ENCODE assay signal across 28 cellular contexts in genomic region chr11:132540586-132540985, GRCh38.
DNase-seq lines count a peak whose midpoint lies in the region; ATAC-seq, FAIRE-seq and TF ChIP-seq lines count a peak whose summit lies in the region.
"Had no signal": no experiment of that assay in that cellular context is flagged by ENCODE, and none has a peak within 500 bp of the region (broad histone marks: within the 10 kb centered on the region; RNA-seq: fewer than 3 reads in every experiment).

No MANE protein-coding gene starts in this region.

- H3K36me3 ChIP-seq in heart left ventricle (no peaks in the 10 kb centered on the region), osteoblast (ENCODE audit: insufficient read depth, low read length) (no peaks in the 10 kb centered on the region)
- H3K36me3 ChIP-seq: lower lobe of right lung had no signal

- no peak for TF ChIP-seq POLR2A in GM12892 (IDR thresholded peaks at IDR 0.05; ENCODE audit: low read depth, low read length)
- TF ChIP-seq POLR2A in heart left ventricle (IDR thresholded peaks at IDR 0.05) = no peak

- intact Hi-C loops in heart left ventricle (cut with DNase I) = no loop called here
- intact Hi-C loops in activated naive CD4-positive, alpha-beta T cell treated with anti-CD3 and anti-CD28 coated beads for 36 hours (cut with micrococcal nuclease) = no loop called here

- no peaks in the 10 kb centered on the region for H3K27me3 ChIP-seq in heart left ventricle
- H3K27me3 ChIP-seq in osteoblast (ENCODE audit: insufficient read depth, low read length) = no peaks in the 10 kb centered on the region

- H3K27ac ChIP-seq in heart left ventricle (no peak overlapping the region), osteoblast (ENCODE audit: low read depth, low read length) (no peak overlapping the region)
- H3K27ac ChIP-seq: lower lobe of right lung had no signal

- no peaks in the 10 kb centered on the region for H3K4me1 Mint-ChIP-seq in activated naive CD4-positive, alpha-beta T cell treated with anti-CD3 and anti-CD28 coated beads for 36 hours (ENCODE audit: low read depth)
- H3K4me1 Mint-ChIP-seq: activated CD8-positive, alpha-beta memory T cell treated with anti-CD3 and anti-CD28 coated beads, Interleukin-2, amount 10 ng/mL, durations not matched to agents 7 days and 5 days; CD14-positive monocyte; stimulated activated naive B cell treated with anti-CD40 and anti-IgM and Interleukin-4, amounts not matched to agents 10 μg/mL and 1 μg/mL and 100 μg/mL, for 72 hours had no signal

- TF ChIP-seq CTCF in heart left ventricle (IDR thresholded peaks at IDR 0.05) (no peak), osteoblast (IDR thresholded peaks at IDR 0.05; ENCODE audit: extremely low read depth, low read depth, low read length) (no peak)

- CTCF ChIA-PET in activated naive CD4-positive, alpha-beta T cell treated with anti-CD3 and anti-CD28 coated beads for 36 hours (lab: Charles Lee) = no interaction called here

- 26 to 34% (median 34%) methylated on average over 2 of the region's 2 CpGs for WGBS in heart left ventricle, 4 donors

- FAIRE-seq in GM12892 (lab: Jason Lieb, UNC) (peak; percentile 40), RCC 7860 (lab: Jason Lieb, UNC) (no peak)
- FAIRE-seq: K562, small intestine, TTC549 had no signal

- DNase-seq in GM12892 (ENCODE audit: insufficient read length) (no peak), NOMO-1 treated with DMSO at 0.1 percent for 48 hours (lab: John Stamatoyannopoulos, UW; ENCODE audit: unreplicated experiment) (peak; percentile 84), heart left ventricle (no peak), osteoblast (ENCODE audit: insufficient read length, low spot score, missing footprints) (peak; percentile 39), RCC 7860 (ENCODE audit: low spot score) (no peak), hepatic stellate cell (ENCODE audit: low spot score) (no peak)
- no peak for DNase-seq in activated naive CD4-positive, alpha-beta T cell treated with anti-CD3 and anti-CD28 coated beads for 36 hours
- DNase-seq: activated CD4-positive, alpha-beta T cell treated with anti-CD3 and anti-CD28 coated beads, Interleukin-2, amount 50 U/mL, for 4 hours; activated CD8-positive, alpha-beta memory T cell treated with anti-CD3 and anti-CD28 coated beads, Interleukin-2, amount 10 ng/mL, durations not matched to agents 7 days and 5 days; activated T-cell treated with anti-CD3 and anti-CD28 coated beads, Interleukin-2, amount 50 U/mL, for 4 hours; Caco-2; DMS79; erythroblast; GOT3; HFFc6; lower lobe of right lung; mucosa of descending colon; NCI-H1436; NCI-H524 treated with DMSO at 0.1 percent for 48 hours; small intestine; stimulated activated naive B cell treated with anti-CD40 and anti-IgM and Interleukin-4, amounts not matched to agents 10 μg/mL and 1 μg/mL and 100 μg/mL, for 72 hours had no signal

- H3K4me3 ChIP-seq in heart left ventricle = no peak overlapping the region
- no peak overlapping the region for H3K4me3 ChIP-seq in osteoblast (ENCODE audit: insufficient read depth, low read length)
- H3K4me3 ChIP-seq: K562, lower lobe of right lung, mucosa of descending colon had no signal

- H2AFZ ChIP-seq in osteoblast (ENCODE audit: low read length) = no peak overlapping the region

- H3K9me3 ChIP-seq in heart left ventricle (peaks cover 0 to 3% (median 0%) of the 10 kb centered on the region in 12 donors), osteoblast (ENCODE audit: low read depth, low read length) (no peaks in the 10 kb centered on the region)
- H3K9me3 ChIP-seq: Caco-2, lower lobe of right lung had no signal

- no peaks in the 10 kb centered on the region for H3K79me2 ChIP-seq in osteoblast (ENCODE audit: insufficient read depth, low read length)

- peak; percentile 57 to 70 (median 62) for ATAC-seq in heart left ventricle
- no peak for ATAC-seq in HG02970 (IDR thresholded peaks at IDR 0.05; ENCODE audit: low FRiP score, unreplicated experiment)
- ATAC-seq: activated CD8-positive, alpha-beta memory T cell treated with anti-CD3 and anti-CD28 coated beads, Interleukin-2, amount 10 ng/mL, durations not matched to agents 7 days and 5 days; activated T-cell treated with anti-CD3 and anti-CD28 coated beads, Interleukin-2, amount 50 U/mL, for 4 hours; K562; lower lobe of right lung; mucosa of descending colon; natural killer cell treated with Interleukin-12 subunit alpha and Interleukin-12 subunit beta and Interleukin-15 and Interleukin-18, amount 100 ng/mL, for 72 hours; stimulated activated naive B cell treated with anti-CD40 and anti-IgM and Interleukin-4, amounts not matched to agents 10 μg/mL and 1 μg/mL and 100 μg/mL, for 72 hours had no signal

- no peaks in the 10 kb centered on the region for H3K27me3 Mint-ChIP-seq in activated naive CD4-positive, alpha-beta T cell treated with anti-CD3 and anti-CD28 coated beads for 36 hours (ENCODE audit: low read depth)
- H3K27me3 Mint-ChIP-seq: activated CD8-positive, alpha-beta memory T cell treated with anti-CD3 and anti-CD28 coated beads, Interleukin-2, amount 10 ng/mL, durations not matched to agents 7 days and 5 days; dendritic cell treated with granulocyte-macrophage colony-stimulating factor and Interleukin-4, amounts not matched to agents 40 ng/mL and 50 ng/mL, for 4 days; natural killer cell treated with Interleukin-12 subunit alpha and Interleukin-12 subunit beta and Interleukin-15 and Interleukin-18, amount 100 ng/mL, for 72 hours; stimulated activated naive B cell treated with anti-CD40 and anti-IgM and Interleukin-4, amounts not matched to agents 10 μg/mL and 1 μg/mL and 100 μg/mL, for 72 hours had no signal

- no peaks in the 10 kb centered on the region for H3K36me3 Mint-ChIP-seq in activated naive CD4-positive, alpha-beta T cell treated with anti-CD3 and anti-CD28 coated beads for 36 hours (ENCODE audit: low read depth)
- H3K36me3 Mint-ChIP-seq: activated CD8-positive, alpha-beta memory T cell treated with anti-CD3 and anti-CD28 coated beads, Interleukin-2, amount 10 ng/mL, durations not matched to agents 7 days and 5 days; CD14-positive monocyte; natural killer cell treated with Interleukin-12 subunit alpha and Interleukin-12 subunit beta and Interleukin-15 and Interleukin-18, amount 100 ng/mL, for 72 hours; stimulated activated naive B cell treated with anti-CD40 and anti-IgM and Interleukin-4, amounts not matched to agents 10 μg/mL and 1 μg/mL and 100 μg/mL, for 72 hours had no signal

- H3K4me1 ChIP-seq in heart left ventricle (peaks cover 0 to 9% (median 0%) of the 10 kb centered on the region in 12 donors), osteoblast (ENCODE audit: insufficient read depth, low read length) (peaks cover 2% of the 10 kb centered on the region)
- H3K4me1 ChIP-seq: Caco-2, lower lobe of right lung had no signal

- H3K4me3 Mint-ChIP-seq in activated naive CD4-positive, alpha-beta T cell treated with anti-CD3 and anti-CD28 coated beads for 36 hours = no peak overlapping the region
- H3K4me3 Mint-ChIP-seq: activated CD8-positive, alpha-beta memory T cell treated with anti-CD3 and anti-CD28 coated beads, Interleukin-2, amount 10 ng/mL, durations not matched to agents 7 days and 5 days; activated T-cell treated with anti-CD3 and anti-CD28 coated beads, Interleukin-2, amount 50 U/mL, for 4 hours; CD14-positive monocyte; dendritic cell treated with granulocyte-macrophage colony-stimulating factor and Interleukin-4, amounts not matched to agents 40 ng/mL and 50 ng/mL, for 4 days; HFFc6; natural killer cell treated with Interleukin-12 subunit alpha and Interleukin-12 subunit beta and Interleukin-15 and Interleukin-18, amount 100 ng/mL, for 72 hours; stimulated activated naive B cell treated with anti-CD40 and anti-IgM and Interleukin-4, amounts not matched to agents 10 μg/mL and 1 μg/mL and 100 μg/mL, for 72 hours; T-helper 1 cell treated with Interleukin-12 subunit alpha and Interleukin-12 subunit beta and Interleukin-4 antibody, amounts not matched to agents 30 μg/mL and 1 μg/mL, for 36 hours had no signal

- H3K4me2 ChIP-seq in osteoblast (ENCODE audit: insufficient read depth, low read length) = no peak overlapping the region

- H3K9me3 Mint-ChIP-seq in activated naive CD4-positive, alpha-beta T cell treated with anti-CD3 and anti-CD28 coated beads for 36 hours = no peaks in the 10 kb centered on the region
- H3K9me3 Mint-ChIP-seq: activated T-cell treated with anti-CD3 and anti-CD28 coated beads, Interleukin-2, amount 50 U/mL, for 4 hours; dendritic cell treated with granulocyte-macrophage colony-stimulating factor and Interleukin-4, amounts not matched to agents 40 ng/mL and 50 ng/mL, for 4 days; HFFc6; natural killer cell treated with Interleukin-12 subunit alpha and Interleukin-12 subunit beta and Interleukin-15 and Interleukin-18, amount 100 ng/mL, for 72 hours; stimulated activated naive B cell treated with anti-CD40 and anti-IgM and Interleukin-4, amounts not matched to agents 10 μg/mL and 1 μg/mL and 100 μg/mL, for 72 hours; T-helper 1 cell treated with Interleukin-12 subunit alpha and Interleukin-12 subunit beta and Interleukin-4 antibody, amounts not matched to agents 30 μg/mL and 1 μg/mL, for 36 hours had no signal

- H4K20me1 ChIP-seq in osteoblast (ENCODE audit: insufficient read depth, low read length) = no peaks in the 10 kb centered on the region

- H3K27ac Mint-ChIP-seq in activated naive CD4-positive, alpha-beta T cell treated with anti-CD3 and anti-CD28 coated beads for 36 hours = no peak overlapping the region
- H3K27ac Mint-ChIP-seq: activated CD8-positive, alpha-beta memory T cell treated with anti-CD3 and anti-CD28 coated beads, Interleukin-2, amount 10 ng/mL, durations not matched to agents 7 days and 5 days; CD14-positive monocyte; dendritic cell treated with granulocyte-macrophage colony-stimulating factor and Interleukin-4, amounts not matched to agents 40 ng/mL and 50 ng/mL, for 4 days; HFFc6; natural killer cell treated with Interleukin-12 subunit alpha and Interleukin-12 subunit beta and Interleukin-15 and Interleukin-18, amount 100 ng/mL, for 72 hours; stimulated activated naive B cell treated with anti-CD40 and anti-IgM and Interleukin-4, amounts not matched to agents 10 μg/mL and 1 μg/mL and 100 μg/mL, for 72 hours; T-helper 1 cell treated with Interleukin-12 subunit alpha and Interleukin-12 subunit beta and Interleukin-4 antibody, amounts not matched to agents 30 μg/mL and 1 μg/mL, for 36 hours had no signal

Comparison
In these comparisons a context has a peak if more than half of its experiments do, and no peak if none do; other contexts are left out.
1. DNase-seq: peak in NOMO-1 treated with DMSO at 0.1 percent for 48 hours (single experiment) and osteoblast (single experiment); none in GM12892 (single experiment), heart left ventricle (0 of 5), activated naive CD4-positive, alpha-beta T cell treated with anti-CD3 and anti-CD28 coated beads for 36 hours (single experiment), RCC 7860 (single experiment) and hepatic stellate cell (single experiment).